ENCODE assay signal across 1 cellular context in the genomic region with DNA sequence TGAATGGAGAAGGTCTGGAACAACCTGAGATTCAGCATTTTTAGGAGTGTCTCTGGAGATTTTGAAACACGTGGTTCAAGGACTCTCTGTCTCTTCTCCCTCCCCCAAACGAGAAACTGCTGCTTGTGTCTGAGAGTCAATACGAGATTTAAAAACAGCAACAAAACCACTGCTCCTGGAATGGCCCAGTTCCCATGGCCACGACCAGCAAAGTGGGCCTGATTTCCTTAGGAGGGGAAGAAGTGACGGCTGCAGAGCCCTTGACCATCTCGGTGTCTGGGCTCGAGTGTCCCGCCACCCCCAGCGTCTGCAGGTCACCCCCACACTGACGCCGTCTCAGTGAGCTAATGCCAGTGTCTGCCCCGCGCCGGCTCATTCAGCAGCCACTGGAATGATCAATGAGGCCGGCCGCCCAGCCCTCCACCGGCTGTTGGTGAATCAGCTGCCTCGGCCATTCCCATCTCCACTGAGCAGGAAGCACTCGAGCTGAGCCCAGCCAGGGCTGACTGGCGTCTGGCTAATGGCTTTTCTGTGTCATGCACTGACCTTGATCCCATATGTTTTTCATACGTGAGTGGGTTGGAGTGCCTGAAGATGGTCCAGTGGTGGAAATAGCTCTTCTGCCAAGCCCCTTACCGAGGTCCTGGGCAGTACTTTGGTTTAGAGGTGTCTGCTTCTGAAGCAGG.
TF ChIP-seq lines count a peak whose summit lies in the region.

No MANE protein-coding gene starts in this region.

TF ChIP-seq in HepG2, 621 proteins besides CTCF, POLR2A, EP300 and RAD21 (continued from another document and continues in another):
- TF ChIP-seq SNAPC4 (CRISPR knock-in tag; IDR thresholded peaks at IDR 0.05) (no peak), DR1 (CRISPR knock-in tag; IDR thresholded peaks at IDR 0.05) (no peak), CC2D1A (CRISPR knock-in tag; IDR thresholded peaks at IDR 0.05) (peak; percentile 62; the same call in 1 of the 2 replicates), PCBP2 (optimal IDR thresholded peaks at IDR 0.05; ENCODE audit: low read depth, low read length, poor library complexity, severe bottlenecking) (no peak), FIP1L1 (IDR thresholded peaks at IDR 0.05; ENCODE audit: borderline replicate concordance, insufficient read depth, low read depth, low read length) (no peak), NONO (IDR thresholded peaks at IDR 0.05) (no peak), NONO (CRISPR knock-in tag; conservative IDR thresholded peaks at IDR 0.05) (no peak), PRMT3 (CRISPR knock-in tag; IDR thresholded peaks at IDR 0.05; ENCODE audit: borderline replicate concordance, low read depth) (no peak), ZBTB34 (CRISPR knock-in tag; IDR thresholded peaks at IDR 0.05) (no peak), BRF2 (CRISPR knock-in tag; IDR thresholded peaks at IDR 0.05) (no peak), ZNF660 (CRISPR knock-in tag; IDR thresholded peaks at IDR 0.05; ENCODE audit: borderline replicate concordance, low read depth) (no peak), GLMP (CRISPR knock-in tag; IDR thresholded peaks at IDR 0.05; ENCODE audit: borderline replicate concordance) (no peak), REST (IDR thresholded peaks at IDR 0.05; ENCODE audit: borderline replicate concordance in 1 of 2, low read depth in 1 of 2, low read length in 2 of 2) (no peak), ZNF101 (CRISPR knock-in tag; IDR thresholded peaks at IDR 0.05; ENCODE audit: borderline replicate concordance, low read depth) (no peak), REPIN1 (CRISPR knock-in tag; IDR thresholded peaks at IDR 0.05; ENCODE audit: borderline replicate concordance, low read depth) (no peak), CCDC6 (CRISPR knock-in tag; IDR thresholded peaks at IDR 0.05) (no peak), ZNF24 (IDR thresholded peaks at IDR 0.05) (no peak), NPAS2 (CRISPR knock-in tag; IDR thresholded peaks at IDR 0.05; ENCODE audit: borderline replicate concordance) (no peak), ARNT2 (CRISPR knock-in tag; IDR thresholded peaks at IDR 0.05; ENCODE audit: low read depth) (peak; percentile 31; the same call in 1 of the 2 replicates), ZNF557 (CRISPR knock-in tag; IDR thresholded peaks at IDR 0.05) (no peak), ZNF3 (CRISPR knock-in tag; IDR thresholded peaks at IDR 0.05) (no peak), AGO1 (IDR thresholded peaks at IDR 0.05; ENCODE audit: low read depth, low read length, poor library complexity, severe bottlenecking) (no peak), RFX3 (CRISPR knock-in tag; IDR thresholded peaks at IDR 0.05) (0 out of 2 replicates have a peak, but pooled peaks have one; percentile 8), E2F2 (CRISPR knock-in tag; IDR thresholded peaks at IDR 0.05; ENCODE audit: borderline replicate concordance) (no peak), SRF (IDR thresholded peaks at IDR 0.05; ENCODE audit: low read depth, low read length) (no peak), ZNF572 (CRISPR knock-in tag; IDR thresholded peaks at IDR 0.05) (no peak), ZNF709 (CRISPR knock-in tag; IDR thresholded peaks at IDR 0.05) (no peak), PTBP1 (IDR thresholded peaks at IDR 0.05; ENCODE audit: low read depth, low read length, poor library complexity, severe bottlenecking) (no peak), ELF1 (CRISPR knock-in tag; IDR thresholded peaks at IDR 0.05) (peak; percentile 80), NFKB2 (CRISPR knock-in tag; IDR thresholded peaks at IDR 0.05; ENCODE audit: borderline replicate concordance) (peak; percentile 67; the same call in 1 of the 2 replicates), RNF219 (CRISPR knock-in tag; IDR thresholded peaks at IDR 0.05) (no peak)
- TF ChIP-seq, protein P1, sequence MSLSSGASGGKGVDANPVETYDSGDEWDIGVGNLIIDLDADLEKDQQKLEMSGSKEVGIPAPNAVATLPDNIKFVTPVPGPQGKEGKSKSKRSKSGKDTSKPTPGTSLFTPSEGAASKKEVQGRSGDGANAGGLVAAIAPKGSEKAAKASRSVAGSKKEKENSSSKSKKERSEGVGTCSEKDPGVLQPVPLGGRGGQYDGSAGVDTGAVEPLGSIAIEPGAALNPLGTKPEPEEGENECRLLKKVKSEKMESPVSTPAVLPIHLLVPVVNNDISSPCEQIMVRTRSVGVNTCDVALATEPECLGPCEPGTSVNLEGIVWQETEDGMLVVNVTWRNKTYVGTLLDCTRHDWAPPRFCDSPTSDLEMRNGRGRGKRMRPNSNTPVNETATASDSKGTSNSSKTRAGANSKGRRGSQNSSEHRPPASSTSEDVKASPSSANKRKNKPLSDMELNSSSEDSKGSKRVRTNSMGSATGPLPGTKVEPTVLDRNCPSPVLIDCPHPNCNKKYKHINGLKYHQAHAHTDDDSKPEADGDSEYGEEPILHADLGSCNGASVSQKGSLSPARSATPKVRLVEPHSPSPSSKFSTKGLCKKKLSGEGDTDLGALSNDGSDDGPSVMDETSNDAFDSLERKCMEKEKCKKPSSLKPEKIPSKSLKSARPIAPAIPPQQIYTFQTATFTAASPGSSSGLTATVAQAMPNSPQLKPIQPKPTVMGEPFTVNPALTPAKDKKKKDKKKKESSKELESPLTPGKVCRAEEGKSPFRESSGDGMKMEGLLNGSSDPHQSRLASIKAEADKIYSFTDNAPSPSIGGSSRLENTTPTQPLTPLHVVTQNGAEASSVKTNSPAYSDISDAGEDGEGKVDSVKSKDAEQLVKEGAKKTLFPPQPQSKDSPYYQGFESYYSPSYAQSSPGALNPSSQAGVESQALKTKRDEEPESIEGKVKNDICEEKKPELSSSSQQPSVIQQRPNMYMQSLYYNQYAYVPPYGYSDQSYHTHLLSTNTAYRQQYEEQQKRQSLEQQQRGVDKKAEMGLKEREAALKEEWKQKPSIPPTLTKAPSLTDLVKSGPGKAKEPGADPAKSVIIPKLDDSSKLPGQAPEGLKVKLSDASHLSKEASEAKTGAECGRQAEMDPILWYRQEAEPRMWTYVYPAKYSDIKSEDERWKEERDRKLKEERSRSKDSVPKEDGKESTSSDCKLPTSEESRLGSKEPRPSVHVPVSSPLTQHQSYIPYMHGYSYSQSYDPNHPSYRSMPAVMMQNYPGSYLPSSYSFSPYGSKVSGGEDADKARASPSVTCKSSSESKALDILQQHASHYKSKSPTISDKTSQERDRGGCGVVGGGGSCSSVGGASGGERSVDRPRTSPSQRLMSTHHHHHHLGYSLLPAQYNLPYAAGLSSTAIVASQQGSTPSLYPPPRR (CRISPR knock-in tag; IDR thresholded peaks at IDR 0.05; ENCODE audit: borderline replicate concordance): peak; percentile 58; the same call in 1 of the 2 replicates
